Comparison of ENCODE assay signal across 8 cellular contexts in the genomic region with DNA sequence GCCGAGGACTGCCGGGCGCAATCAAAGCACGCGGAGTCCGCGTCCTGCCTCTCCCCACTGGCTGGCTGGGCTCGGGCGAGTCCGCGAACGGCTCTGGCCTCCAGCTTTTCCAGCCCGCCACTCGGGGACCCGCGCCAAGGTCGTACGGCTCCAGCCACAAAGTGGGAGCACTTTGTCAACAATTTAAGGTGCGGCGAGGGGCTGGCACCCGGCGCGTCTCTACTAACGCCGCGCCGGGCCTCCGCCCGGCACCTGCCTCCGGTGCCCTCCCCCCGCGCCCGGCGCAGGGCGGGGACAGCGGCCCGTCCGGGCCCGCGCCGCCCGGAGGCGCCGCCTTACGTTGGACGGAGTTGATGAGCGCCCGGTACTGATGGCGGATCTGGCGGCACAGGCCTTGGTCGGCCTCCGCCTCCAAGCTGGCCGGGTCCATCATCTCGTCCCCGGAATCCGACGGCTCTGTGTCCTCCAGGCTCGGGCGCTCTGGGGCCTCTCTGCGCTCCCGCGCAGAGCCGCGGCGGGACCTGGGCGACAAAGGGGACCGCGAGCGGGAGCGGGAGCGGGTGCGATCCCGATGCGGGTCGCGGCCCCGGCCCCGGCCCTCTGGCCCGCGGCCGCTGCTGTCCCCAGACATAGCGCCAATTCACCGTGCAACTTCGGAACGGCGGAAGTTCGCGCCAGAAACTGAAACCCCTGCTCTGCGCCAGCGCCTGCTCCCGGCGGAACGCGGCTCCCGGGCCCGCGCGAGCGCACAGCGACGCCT. TPM values are rescaled to one million over a fixed set of nuclear protein-coding genes. Genes with fewer than 3 reads are reported as not detected.
DNase-seq lines count a peak whose midpoint lies in the region; ATAC-seq and TF ChIP-seq lines count a peak whose summit lies in the region.

A gene with protein sequence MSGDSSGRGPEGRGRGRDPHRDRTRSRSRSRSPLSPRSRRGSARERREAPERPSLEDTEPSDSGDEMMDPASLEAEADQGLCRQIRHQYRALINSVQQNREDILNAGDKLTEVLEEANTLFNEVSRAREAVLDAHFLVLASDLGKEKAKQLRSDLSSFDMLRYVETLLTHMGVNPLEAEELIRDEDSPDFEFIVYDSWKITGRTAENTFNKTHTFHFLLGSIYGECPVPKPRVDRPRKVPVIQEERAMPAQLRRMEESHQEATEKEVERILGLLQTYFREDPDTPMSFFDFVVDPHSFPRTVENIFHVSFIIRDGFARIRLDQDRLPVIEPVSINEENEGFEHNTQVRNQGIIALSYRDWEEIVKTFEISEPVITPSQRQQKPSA (minus strand): TSS at position 683 of the 760 bp plus-strand sequence. CDS start 52 bp downstream, at position 631.

- ATAC-seq in GM18517 (IDR thresholded peaks at IDR 0.05; ENCODE audit: unreplicated experiment) (peak; percentile 78), HG03039 (IDR thresholded peaks at IDR 0.05; ENCODE audit: unreplicated experiment) (peak; percentile 79)

- DNase-seq in AG04450 (ENCODE audit: low read depth, low spot score) = peak; percentile 33
- DNase-seq in NCI-H2227 (lab: John Stamatoyannopoulos, UW; ENCODE audit: unreplicated experiment) = peak; percentile 85
- peak; percentile 83 for DNase-seq in activated CD4-positive, alpha-beta T cell treated with anti-CD3 and anti-CD28 coated beads for 48 hours
- DNase-seq in coronary artery (ENCODE audit: low spot score) = peak; percentile 83
- DNase-seq in left kidney (ENCODE audit: low read depth, low spot score) = peak; percentile 94
- DNase-seq in stimulated activated CD4-positive, alpha-beta T cell treated with anti-CD3 and anti-CD28 coated beads, Interleukin-1b, Interleukin-23, amount 100 ng/mL, for 48 hours = peak; percentile 70

- TF ChIP-seq CTCF in AG04450 (IDR thresholded peaks at IDR 0.05; ENCODE audit: low read depth, low read length) (peak; percentile 58), coronary artery (IDR thresholded peaks at IDR 0.05) (no peak)

- H3K4me3 ChIP-seq in AG04450 (ENCODE audit: low read depth, low read length) (peak within 1 kb of the TSS; percentile 73), coronary artery (peak within 1 kb of the TSS; percentile 85)

- CTCF ChIA-PET in AG04450 (lab: Charles Lee) = interaction anchor here (0.6 to 1.6 kb wide), 12 partner anchors 9 to 291 kb away, joined by 3 to 26 read pairs (median 3); partner anchors contain the start of gene ATE1

- H3K27ac ChIP-seq in AG04450 (ENCODE audit: low read depth, low read length) (peak within 1 kb of the TSS; percentile 57), coronary artery (peak within 1 kb of the TSS; percentile 91 to 95)

- peaks cover 9% of the 10 kb centered on the region for H3K9me3 ChIP-seq in AG04450 (ENCODE audit: control insufficient read depth, insufficient read depth, low read length)

- POLR2A ChIA-PET in AG04450 (lab: Yijun Ruan, JAX) = interaction anchor here (0.6 to 0.9 kb wide), 3 partner anchors 101 to 188 kb away, joined by 3 to 6 read pairs (median 5); no protein-coding TSS in a partner anchor

- no peaks in the 10 kb centered on the region for H3K27me3 ChIP-seq in AG04450 (ENCODE audit: control insufficient read depth, insufficient read depth, low read length)

RNA-seq across cellular contexts. Expression of the gene that starts here (rescaled TPM):
- polyA plus RNA-seq in AG04450 (2011; rRNA removed) = 20.9 and 30.3 TPM in 2 replicates
- 5.6 and 7.6 TPM in 2 replicates for polyA minus RNA-seq in AG04450 (2011; rRNA and poly(A)+ RNA removed)

Comparison
In these comparisons a context has a peak if more than half of its experiments do, and no peak if none do; other contexts are left out.
1. Peak in every context shown above with its lines: DNase-seq, ATAC-seq, H3K4me3 ChIP-seq and H3K27ac ChIP-seq.
2. DNase-seq: peak in every context shown above with its lines; median percentile 94 in left kidney; 85 in NCI-H2227; 83 in activated CD4-positive, alpha-beta T cell treated with anti-CD3 and anti-CD28 coated beads for 48 hours; 83 in coronary artery; 70 in stimulated activated CD4-positive, alpha-beta T cell treated with anti-CD3 and anti-CD28 coated beads, Interleukin-1b, Interleukin-23, amount 100 ng/mL, for 48 hours; 33 in AG04450.